In the genomic region with DNA sequence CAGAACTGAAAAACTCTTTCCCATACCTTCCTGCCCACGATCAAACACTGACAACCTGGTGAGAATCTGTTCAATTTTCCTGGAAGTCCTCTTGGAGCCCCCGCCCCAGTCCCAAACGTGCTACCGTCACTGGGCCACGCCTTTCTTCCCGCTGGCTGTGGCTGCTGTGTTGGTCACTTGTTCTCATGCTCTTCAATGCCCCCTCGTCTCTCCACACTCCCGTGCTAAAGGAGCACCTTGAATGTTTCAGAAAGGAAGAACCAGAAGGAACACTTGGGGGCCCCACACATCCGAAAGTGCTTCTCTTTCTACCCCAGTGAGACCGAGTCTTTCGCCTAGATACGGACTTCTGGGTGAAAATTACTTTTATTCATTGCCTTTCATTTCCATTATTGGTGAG, we compare ENCODE assay signal across 20 cellular contexts.
"Had no signal": no experiment of that assay in that cellular context is flagged by ENCODE, and none has a peak within 500 bp of the region (broad histone marks: within the 10 kb centered on the region; RNA-seq: fewer than 3 reads in every experiment).

No MANE protein-coding gene starts in this region.

- H3K9me3 ChIP-seq: ascending aorta, breast epithelium had no signal

- H3K4me3 Mint-ChIP-seq: activated CD4-positive, alpha-beta memory T cell treated with anti-CD3 and anti-CD28 coated beads, Interleukin-2, amount 10 ng/mL, durations not matched to agents 7 days and 5 days; activated CD4-positive, alpha-beta T cell treated with anti-CD3 and anti-CD28 coated beads, Interleukin-2, amount 10 ng/mL, durations not matched to agents 7 days and 5 days; activated naive CD4-positive, alpha-beta T cell treated with anti-CD3 and anti-CD28 coated beads, Interleukin-2, amount 10 ng/mL, durations not matched to agents 7 days and 5 days; activated naive CD8-positive, alpha-beta T cell treated with anti-CD3 and anti-CD28 coated beads, Interleukin-2, amount 10 ng/mL, durations not matched to agents 7 days and 5 days; brain had no signal

- H3K4me1 ChIP-seq: ascending aorta, breast epithelium had no signal

- H3K36me3 ChIP-seq: breast epithelium, cardiac muscle cell had no signal

- DNase-seq: activated CD4-positive, alpha-beta memory T cell treated with anti-CD3 and anti-CD28 coated beads, Interleukin-2, amount 10 ng/mL, durations not matched to agents 7 days and 5 days; activated CD4-positive, alpha-beta T cell treated with anti-CD3 and anti-CD28 coated beads for 1 hour; activated CD4-positive, alpha-beta T cell treated with anti-CD3 and anti-CD28 coated beads for 4 hours; activated CD4-positive, alpha-beta T cell treated with anti-CD3 and anti-CD28 coated beads, Interleukin-2, amount 10 ng/mL, durations not matched to agents 7 days and 5 days; activated CD4-positive, alpha-beta T cell treated with anti-CD3 and anti-CD28 coated beads, Interleukin-2, amount 50 U/mL, for 4 hours; activated gamma-delta T cell; activated naive CD4-positive, alpha-beta T cell; activated naive CD4-positive, alpha-beta T cell treated with anti-CD3 and anti-CD28 coated beads, Interleukin-2, amount 10 ng/mL, durations not matched to agents 7 days and 5 days; activated naive CD8-positive, alpha-beta T cell treated with anti-CD3 and anti-CD28 coated beads, Interleukin-2, amount 10 ng/mL, durations not matched to agents 7 days and 5 days; activated T-cell treated with anti-CD3 and anti-CD28 coated beads, Interleukin-2, amount 50 U/mL, for 48 hours; central memory CD4-positive, alpha-beta T cell; effector CD8-positive, alpha-beta T cell; foreskin fibroblast; T-helper 2 cell had no signal

- ATAC-seq: activated naive CD4-positive, alpha-beta T cell treated with anti-CD3 and anti-CD28 coated beads, Interleukin-2, amount 50 U/mL, for 72 hours; esophagus mucosa had no signal

- H3K27me3 Mint-ChIP-seq: brain had no signal

- H3K4me3 ChIP-seq: ascending aorta, breast epithelium, cardiac muscle cell had no signal

- H3K27ac ChIP-seq: ascending aorta, breast epithelium, cardiac muscle cell had no signal

- H3K27me3 ChIP-seq: ascending aorta, breast epithelium, cardiac muscle cell had no signal

- H3K27ac Mint-ChIP-seq: activated CD4-positive, alpha-beta memory T cell treated with anti-CD3 and anti-CD28 coated beads, Interleukin-2, amount 10 ng/mL, durations not matched to agents 7 days and 5 days; activated CD4-positive, alpha-beta T cell treated with anti-CD3 and anti-CD28 coated beads, Interleukin-2, amount 10 ng/mL, durations not matched to agents 7 days and 5 days; activated naive CD4-positive, alpha-beta T cell treated with anti-CD3 and anti-CD28 coated beads, Interleukin-2, amount 10 ng/mL, durations not matched to agents 7 days and 5 days; activated naive CD4-positive, alpha-beta T cell treated with anti-CD3 and anti-CD28 coated beads, Interleukin-2, amount 50 U/mL, for 72 hours; activated naive CD8-positive, alpha-beta T cell treated with anti-CD3 and anti-CD28 coated beads, Interleukin-2, amount 10 ng/mL, durations not matched to agents 7 days and 5 days had no signal
